ENCODE assay signal across 18 cellular contexts in genomic region chr2:219131327-219131726, GRCh38. TPM values are rescaled to one million over a fixed set of nuclear protein-coding genes. Genes with fewer than 3 reads are reported as not detected.
A peak's percentile ranks its signal among the peaks of the same experiment; 100 is the strongest.
DNase-seq lines count a peak whose midpoint lies in the region; ATAC-seq, FAIRE-seq and TF ChIP-seq lines count a peak whose summit lies in the region.
"Had no signal": no experiment of that assay in that cellular context is flagged by ENCODE, and none has a peak within 500 bp of the region (broad histone marks: within the 10 kb centered on the region; RNA-seq: fewer than 3 reads in every experiment).

No MANE protein-coding gene starts in this region.

- H2AFZ ChIP-seq in trophoblast cell (ENCODE audit: insufficient read depth, low read length, poor library complexity), result no peak overlapping the region

- no peak overlapping the region for H3K4ac ChIP-seq in trophoblast cell (ENCODE audit: low read depth, low read length)

- H2BK12ac ChIP-seq in trophoblast cell (ENCODE audit: low read length), result no peak overlapping the region

- H3K36me3 ChIP-seq in SK-N-MC (ENCODE audit: insufficient read depth, low read length) (no peaks in the 10 kb centered on the region), colonic mucosa (no peaks in the 10 kb centered on the region), trophoblast cell (ENCODE audit: control insufficient read depth in 1 of 2, insufficient read depth in 2 of 2, low read length in 2 of 2) (no peaks in the 10 kb centered on the region)

- CTCF ChIA-PET in A549 (lab: Yijun Ruan, JAX) (interaction anchor here (0.9 to 3.8 kb wide), 7 partner anchors 11 to 164 kb away, joined by 3 to 30 read pairs (median 7); no protein-coding TSS in a partner anchor), RWPE1 (lab: Yijun Ruan, JAX) (no interaction called here)

- no peak overlapping the region for H4K12ac ChIP-seq in trophoblast cell (ENCODE audit: low read depth, low read length)

- no peak for ATAC-seq in A549

- H3K4me2 ChIP-seq in A549 (peak overlapping the region; percentile 34; the same call in 2 of the 3 replicates), trophoblast cell (ENCODE audit: low read length) (no peak overlapping the region)

- H4K91ac ChIP-seq in trophoblast cell (ENCODE audit: low read depth, low read length), result no peak overlapping the region

- no peak overlapping the region for H2BK120ac ChIP-seq in trophoblast cell (ENCODE audit: insufficient read depth, low read length, poor library complexity)

- H3K79me1 ChIP-seq in trophoblast cell (ENCODE audit: low read length), result no peaks in the 10 kb centered on the region

- H3K18ac ChIP-seq in trophoblast cell (ENCODE audit: low read length), result no peak overlapping the region

- H2AK5ac ChIP-seq in trophoblast cell (ENCODE audit: low read length), result no peak overlapping the region

- H3K27me3 ChIP-seq in colonic mucosa, result no peaks in the 10 kb centered on the region
- no peaks in the 10 kb centered on the region for H3K27me3 ChIP-seq in trophoblast cell (ENCODE audit: insufficient read depth, low read length)

- WGBS in A549 (ENCODE audit: missing lambda C conversion rate), result 11% methylated on average over 3 of the region's 3 CpGs
- no CpG with 5 or more reads among the region's 3 CpGs for WGBS in trophoblast cell (ENCODE audit: extremely low coverage, insufficient coverage, insufficient read length)

- H3K79me2 ChIP-seq in trophoblast cell (ENCODE audit: control insufficient read depth, insufficient read depth, low read length, poor library complexity), result no peaks in the 10 kb centered on the region

- H3K4me3 ChIP-seq in A549, result no peak overlapping the region
- no peak overlapping the region for H3K4me3 ChIP-seq in SK-N-MC
- H3K4me3 ChIP-seq in colonic mucosa, result no peak overlapping the region
- no peak overlapping the region for H3K4me3 ChIP-seq in trophoblast cell (ENCODE audit: low read depth, low read length)

- TF ChIP-seq RAD21 in A549 (conservative IDR thresholded peaks at IDR 0.05 in 1 of 2, IDR thresholded peaks at IDR 0.05 in 1 of 2), result no peak

- no peak overlapping the region for H4K8ac ChIP-seq in trophoblast cell (ENCODE audit: low read depth, low read length)

- no peak overlapping the region for H3K14ac ChIP-seq in trophoblast cell (ENCODE audit: low read length)

- no peak overlapping the region for H2BK5ac ChIP-seq in trophoblast cell (ENCODE audit: low read depth, low read length, poor library complexity)

- DNase-seq in A549 (ENCODE audit: low read depth in 1 of 2, low spot score in 1 of 2) (no peak), NCI-H146 (lab: John Stamatoyannopoulos, UW) (peak; percentile 31), SK-N-MC (ENCODE audit: low read depth, low spot score) (peak; percentile 24), colonic mucosa (no peak), trophoblast cell (no peak), RWPE1 (ENCODE audit: low spot score) (no peak)
- DNase-seq: 8988T; C1 segment of cervical spinal cord; Calu3; CD4-positive, alpha-beta memory T cell; COR-L47; DMS53; DMS79 treated with DMSO at 0.1 percent for 48 hours; GOT3; H7; HCEC 1CT had no signal

- no peak overlapping the region for H3K23ac ChIP-seq in trophoblast cell (ENCODE audit: low read length)

- POLR2A ChIA-PET in A549 (lab: Yijun Ruan, JAX), result no interaction called here
- POLR2A ChIA-PET in RWPE1 (lab: Yijun Ruan, JAX; ENCODE audit: low non-redundant PET), result no interaction called here

- H3K4me1 ChIP-seq in A549 (peaks cover 25% of the 10 kb centered on the region), colonic mucosa (peaks cover 4% of the 10 kb centered on the region), trophoblast cell (ENCODE audit: control insufficient read depth in 1 of 2, insufficient read depth in 2 of 2, low read length in 2 of 2) (peaks cover 0 to 2% of the 10 kb centered on the region in 2 experiments)

- intact Hi-C loops in colonic mucosa (cut with DNase I), result no loop called here

- FAIRE-seq in A549 (lab: Jason Lieb, UNC), result no peak
- FAIRE-seq: G401.6, GM12892 had no signal

- TF ChIP-seq EP300 in A549 (IDR thresholded peaks at IDR 0.05), result no peak

- H3K27ac ChIP-seq in A549 (no peak overlapping the region), SK-N-MC (no peak overlapping the region), colonic mucosa (no peak overlapping the region), trophoblast cell (ENCODE audit: low read depth, low read length) (no peak overlapping the region), RWPE1 (no peak overlapping the region)

- H3K9ac ChIP-seq in SK-N-MC (ENCODE audit: insufficient read length) (no peak overlapping the region), colonic mucosa (ENCODE audit: low read depth in 2 of 2, low read length in 2 of 2) (no peak overlapping the region), trophoblast cell (ENCODE audit: low read length) (no peak overlapping the region)

- H3K9me3 ChIP-seq in A549, result no peaks in the 10 kb centered on the region
- no peaks in the 10 kb centered on the region for H3K9me3 ChIP-seq in SK-N-MC (ENCODE audit: low read depth, low read length)
- H3K9me3 ChIP-seq in colonic mucosa, result no peaks in the 10 kb centered on the region
- no peaks in the 10 kb centered on the region for H3K9me3 ChIP-seq in trophoblast cell (ENCODE audit: insufficient read depth, low read depth, low read length)

- no peak for TF ChIP-seq POLR2A in A549 (IDR thresholded peaks at IDR 0.05; ENCODE audit: low read length)

- TF ChIP-seq CTCF in A549 (IDR thresholded peaks at IDR 0.05), result no peak
- TF ChIP-seq CTCF in colonic mucosa (IDR thresholded peaks at IDR 0.05), result no peak
- no peak for TF ChIP-seq CTCF in RWPE1 (conservative IDR thresholded peaks at IDR 0.05; ENCODE audit: low read depth)

TF ChIP-seq in A549, 52 proteins besides CTCF, POLR2A, EP300 and RAD21 (continues in another document):
- TF ChIP-seq TFCP2L1 (CRISPR knock-in tag; IDR thresholded peaks at IDR 0.05) (no peak), CEBPB (IDR thresholded peaks at IDR 0.05) (0 out of 4 replicates have a peak, but pooled peaks of 1 of the 2 experiments have one; percentile 22), HMGXB4 (CRISPR knock-in tag; IDR thresholded peaks at IDR 0.05; ENCODE audit: borderline replicate concordance) (no peak), RCOR1 (IDR thresholded peaks at IDR 0.05; ENCODE audit: low read depth, low read length) (no peak), EHF (CRISPR knock-in tag; IDR thresholded peaks at IDR 0.05) (no peak), KDM1A (IDR thresholded peaks at IDR 0.05; ENCODE audit: low read depth) (no peak), GATA3 (IDR thresholded peaks at IDR 0.05; ENCODE audit: borderline replicate concordance) (peak; percentile 37; the same call in 1 of the 2 replicates)
- TF ChIP-seq, protein P1, sequence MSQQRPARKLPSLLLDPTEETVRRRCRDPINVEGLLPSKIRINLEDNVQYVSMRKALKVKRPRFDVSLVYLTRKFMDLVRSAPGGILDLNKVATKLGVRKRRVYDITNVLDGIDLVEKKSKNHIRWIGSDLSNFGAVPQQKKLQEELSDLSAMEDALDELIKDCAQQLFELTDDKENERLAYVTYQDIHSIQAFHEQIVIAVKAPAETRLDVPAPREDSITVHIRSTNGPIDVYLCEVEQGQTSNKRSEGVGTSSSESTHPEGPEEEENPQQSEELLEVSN (IDR thresholded peaks at IDR 0.05; ENCODE audit: borderline replicate concordance, low read depth), result no peak

RNA-seq across cellular contexts. Expression of gene NHEJ1, which starts 29.3 kb away (rescaled TPM):
- polyA plus RNA-seq in A549 (2011; rRNA removed), result 31.8 and 34.7 TPM in 2 replicates
- polyA plus RNA-seq in A549 (2012; cell fraction: cytosol; rRNA removed), result 16.2 and 22.3 TPM in 2 replicates
- polyA plus RNA-seq in A549 (2012; cell fraction: nucleus; rRNA removed), result 7.5 and 9.9 TPM in 2 replicates
- polyA plus RNA-seq in A549 (2017; fragmentation: RNase III; extraction: RNeasy Plus Mini Kit Qiagen cat#74134 plus additional on column Dnase treatment), result 18.5 to 19.1 TPM (median 18.8 TPM) in 3 replicates
- polyA minus RNA-seq in A549 (2011; rRNA and poly(A)+ RNA removed), result 39.6 and 56.0 TPM in 2 replicates
- total RNA-seq in colonic mucosa, result 10 to 100 TPM; 30.7 to 51.1 TPM
- 8.6 TPM in 2 replicates for polyA plus RNA-seq in trophoblast cell (2013)

RNA-seq across cellular contexts. Expression of gene SLC23A3, which starts 38.5 kb away (rescaled TPM):
- polyA plus RNA-seq in A549 (2011; rRNA removed), result 0.39 and 0.66 TPM in 2 replicates
- 0.17 and 0.23 TPM in 2 replicates for polyA plus RNA-seq in A549 (2012; cell fraction: cytosol; rRNA removed)
- 2.7 and 3.2 TPM in 2 replicates for polyA plus RNA-seq in A549 (2012; cell fraction: nucleus; rRNA removed)
- polyA plus RNA-seq in A549 (2017; fragmentation: RNase III; extraction: RNeasy Plus Mini Kit Qiagen cat#74134 plus additional on column Dnase treatment), result 0.80 to 0.90 TPM (median 0.83 TPM) in 3 replicates
- 1.1 TPM in 2 replicates for polyA minus RNA-seq in A549 (2011; rRNA and poly(A)+ RNA removed)
- total RNA-seq in colonic mucosa, result 10 to 100 TPM in 1 of 2 donors, 1 to 10 TPM in 1; 4.7 to 13.8 TPM
- polyA plus RNA-seq in trophoblast cell (2013), result 0.18 and 0.40 TPM in 2 replicates
- total RNA-seq: H7 had no signal
- polyA plus RNA-seq: CD4-positive, alpha-beta memory T cell had no signal

RNA-seq across cellular contexts. Expression of gene CNPPD1, which starts 45.4 kb away (rescaled TPM):
- polyA plus RNA-seq in A549 (2011; rRNA removed) (22.1 and 27.6 TPM in 2 replicates), A549 (2017; fragmentation: RNase III; extraction: RNeasy Plus Mini Kit Qiagen cat#74134 plus additional on column Dnase treatment) (22.4 to 24.0 TPM (median 23.6 TPM) in 3 replicates)
- 41.0 and 41.2 TPM in 2 replicates for polyA plus RNA-seq in A549 (2012; cell fraction: cytosol; rRNA removed)
- polyA plus RNA-seq in A549 (2012; cell fraction: nucleus; rRNA removed), result 83.3 and 89.3 TPM in 2 replicates
- 12.2 and 14.7 TPM in 2 replicates for polyA minus RNA-seq in A549 (2011; rRNA and poly(A)+ RNA removed)
- 10 to 100 TPM; 80.7 to 98.2 TPM for total RNA-seq in colonic mucosa
- 18.0 and 19.3 TPM in 2 replicates for polyA plus RNA-seq in trophoblast cell (2013)

RNA-seq across cellular contexts. Expression of gene RETREG2, which starts 46.7 kb away (rescaled TPM):
- polyA plus RNA-seq in A549 (2011; rRNA removed) (67.5 and 83.2 TPM in 2 replicates), A549 (2017; fragmentation: RNase III; extraction: RNeasy Plus Mini Kit Qiagen cat#74134 plus additional on column Dnase treatment) (42.7 to 53.3 TPM (median 52.8 TPM) in 3 replicates)
- polyA plus RNA-seq in A549 (2012; cell fraction: cytosol; rRNA removed), result 48.2 and 58.2 TPM in 2 replicates
- 60.7 and 75.4 TPM in 2 replicates for polyA plus RNA-seq in A549 (2012; cell fraction: nucleus; rRNA removed)
- polyA minus RNA-seq in A549 (2011; rRNA and poly(A)+ RNA removed), result 105 and 129 TPM in 2 replicates
- 100 to 1,000 TPM in 1 of 2 donors, 10 to 100 TPM in 1; 94.4 to 116 TPM for total RNA-seq in colonic mucosa
- 35.0 and 38.2 TPM in 2 replicates for polyA plus RNA-seq in trophoblast cell (2013)

Comparison
In these comparisons a context has a peak if more than half of its experiments do, and no peak if none do; other contexts are left out.
1. DNase-seq: peak in NCI-H146 (single experiment) and SK-N-MC (single experiment); none in A549 (0 of 2), colonic mucosa (single experiment), trophoblast cell (0 of 2) and RWPE1 (single experiment).